Comparison of ENCODE assay signal across 36 cellular contexts in genomic region chr3:185162634-185163033, GRCh38. TPM values are rescaled to one million over a fixed set of nuclear protein-coding genes. Genes with fewer than 3 reads are reported as not detected.
"Had no signal": no experiment of that assay in that cellular context is flagged by ENCODE, and none has a peak within 500 bp of the region (broad histone marks: within the 10 kb centered on the region; RNA-seq: fewer than 3 reads in every experiment).

No MANE protein-coding gene starts in this region.

- H3K27ac ChIP-seq: adrenal gland, body of pancreas, brain microvascular endothelial cell, breast epithelium, VCaP had no signal

- H3K9me3 ChIP-seq: adrenal gland, body of pancreas, breast epithelium had no signal

- DNase-seq: activated B cell treated with CpG ODN at 0.5 μM for 24 hours; activated CD4-positive, alpha-beta memory T cell treated with anti-CD3 and anti-CD28 coated beads for 36 hours; activated CD4-positive, alpha-beta T cell treated with anti-CD3 and anti-CD28 coated beads for 4 hours; activated CD4-positive, alpha-beta T cell treated with anti-CD3 and anti-CD28 coated beads, Interleukin-2, amount 10 ng/mL, durations not matched to agents 24 days and 14 days; activated CD4-positive, alpha-beta T cell treated with anti-CD3 and anti-CD28 coated beads, Interleukin-2, amount 50 U/mL, for 1 hour; activated CD4-positive, alpha-beta T cell treated with anti-CD3 and anti-CD28 coated beads, Interleukin-2, amount 50 U/mL, for 4 hours; activated CD4-positive, CD25-positive, alpha-beta regulatory T cell treated with anti-CD3 and anti-CD28 coated beads, Interleukin-2, amount 50 U/mL, for 72 hours; activated CD8-positive, alpha-beta memory T cell treated with anti-CD3 and anti-CD28 coated beads, Interleukin-2, amount 50 U/mL, for 4 hours; activated CD8-positive, alpha-beta T cell treated with anti-CD3 and anti-CD28 coated beads for 36 hours; activated effector memory CD4-positive, alpha-beta T cell treated with anti-CD3 and anti-CD28 coated beads, Interleukin-2, amount 50 U/mL, for 16 hours; activated gamma-delta T cell treated with Interleukin-2 at 50 U/mL for 16 hours; activated naive CD4-positive, alpha-beta T cell; activated naive CD4-positive, alpha-beta T cell treated with anti-CD3 and anti-CD28 coated beads for 36 hours; activated naive CD4-positive, alpha-beta T cell treated with anti-CD3 and anti-CD28 coated beads, Interleukin-2, amount 50 U/mL, for 16 hours; activated naive CD8-positive, alpha-beta T cell treated with anti-CD3 and anti-CD28 coated beads for 36 hours; activated T-cell treated with anti-CD3 and anti-CD28 coated beads for 4 hours; activated T-cell treated with anti-CD3 and anti-CD28 coated beads, Interleukin-2, amount 50 U/mL, for 24 hours; activated T-cell treated with anti-CD3 and anti-CD28 coated beads, Interleukin-2, amount 50 U/mL, for 48 hours; adrenal gland; amniotic stem cell; aorta; body of pancreas; brain microvascular endothelial cell; central memory CD4-positive, alpha-beta T cell; T-helper 1 cell; T-helper 2 cell; T-helper 9 cell had no signal

- FAIRE-seq: astrocyte, TTC549 had no signal

- H3K27ac Mint-ChIP-seq: activated B cell treated with CpG ODN at 0.5 μM for 24 hours; activated CD4-positive, alpha-beta memory T cell treated with anti-CD3 and anti-CD28 coated beads for 36 hours; activated CD4-positive, alpha-beta T cell treated with anti-CD3 and anti-CD28 coated beads, Interleukin-2, amount 10 ng/mL, durations not matched to agents 24 days and 14 days; activated CD8-positive, alpha-beta T cell treated with anti-CD3 and anti-CD28 coated beads for 36 hours; activated naive CD4-positive, alpha-beta T cell treated with anti-CD3 and anti-CD28 coated beads for 36 hours; activated naive CD4-positive, alpha-beta T cell treated with anti-CD3 and anti-CD28 coated beads, Interleukin-2, amount 50 U/mL, for 72 hours; activated naive CD8-positive, alpha-beta T cell treated with anti-CD3 and anti-CD28 coated beads for 36 hours; activated T-cell treated with anti-CD3 and anti-CD28 coated beads, Interleukin-2, amount 50 U/mL, for 24 hours; activated T-helper 1 cell treated with anti-CD3 and anti-CD28 coated beads, Interleukin-12 subunit alpha, Interleukin-12 subunit beta, Interleukin-2, Interleukin-4 antibody, amounts not matched to agents 30 ng/mL and 10 ng/mL and 1 ng/mL, durations not matched to agents 14 hours and 24 hours and 36 hours; activated T-helper 17 cell treated with anti-CD3 and anti-CD28 coated beads, Interleukin-2, amount 50 U/mL, for 72 hours; T-helper 1 cell treated with Interleukin-12 subunit alpha and Interleukin-12 subunit beta and Interleukin-4 antibody, amounts not matched to agents 30 μg/mL and 1 μg/mL, for 36 hours; T-helper 2 cell treated with Interferon-gamma antibody and Interleukin-4, amounts not matched to agents 5 μg/mL and 100 μg/mL, for 36 hours had no signal

- H3K9me3 Mint-ChIP-seq: activated B cell treated with CpG ODN at 0.5 μM for 24 hours; activated CD4-positive, alpha-beta memory T cell treated with anti-CD3 and anti-CD28 coated beads for 36 hours; activated CD4-positive, alpha-beta T cell treated with anti-CD3 and anti-CD28 coated beads, Interleukin-2, amount 10 ng/mL, durations not matched to agents 24 days and 14 days; activated CD8-positive, alpha-beta T cell treated with anti-CD3 and anti-CD28 coated beads for 36 hours; activated naive CD4-positive, alpha-beta T cell treated with anti-CD3 and anti-CD28 coated beads for 36 hours; activated naive CD4-positive, alpha-beta T cell treated with anti-CD3 and anti-CD28 coated beads, Interleukin-2, amount 50 U/mL, for 72 hours; activated naive CD8-positive, alpha-beta T cell treated with anti-CD3 and anti-CD28 coated beads for 36 hours; activated T-cell treated with anti-CD3 and anti-CD28 coated beads, Interleukin-2, amount 50 U/mL, for 24 hours; activated T-helper 1 cell treated with anti-CD3 and anti-CD28 coated beads, Interleukin-12 subunit alpha, Interleukin-12 subunit beta, Interleukin-2, Interleukin-4 antibody, amounts not matched to agents 30 ng/mL and 10 ng/mL and 1 ng/mL, durations not matched to agents 14 hours and 24 hours and 36 hours; activated T-helper 17 cell treated with anti-CD3 and anti-CD28 coated beads, Interleukin-2, amount 50 U/mL, for 72 hours; T-helper 1 cell treated with Interleukin-12 subunit alpha and Interleukin-12 subunit beta and Interleukin-4 antibody, amounts not matched to agents 30 μg/mL and 1 μg/mL, for 36 hours; T-helper 2 cell treated with Interferon-gamma antibody and Interleukin-4, amounts not matched to agents 5 μg/mL and 100 μg/mL, for 36 hours had no signal

- H3K4me1 ChIP-seq: adrenal gland, body of pancreas, breast epithelium had no signal

- ATAC-seq: activated CD8-positive, alpha-beta T cell treated with anti-CD3 and anti-CD28 coated beads for 36 hours; activated naive CD4-positive, alpha-beta T cell treated with anti-CD3 and anti-CD28 coated beads, Interleukin-2, amount 50 U/mL, for 72 hours; activated T-helper 17 cell treated with anti-CD3 and anti-CD28 coated beads, Interleukin-2, amount 50 U/mL, for 72 hours; body of pancreas had no signal

- H3K36me3 ChIP-seq: adrenal gland, brain microvascular endothelial cell, breast epithelium had no signal

- H3K27me3 ChIP-seq: adrenal gland, body of pancreas, brain microvascular endothelial cell, breast epithelium had no signal

- H3K4me3 Mint-ChIP-seq: activated B cell treated with CpG ODN at 0.5 μM for 24 hours; activated CD4-positive, alpha-beta memory T cell treated with anti-CD3 and anti-CD28 coated beads for 36 hours; activated CD4-positive, alpha-beta T cell treated with anti-CD3 and anti-CD28 coated beads, Interleukin-2, amount 10 ng/mL, durations not matched to agents 24 days and 14 days; activated CD8-positive, alpha-beta T cell treated with anti-CD3 and anti-CD28 coated beads for 36 hours; activated naive CD4-positive, alpha-beta T cell treated with anti-CD3 and anti-CD28 coated beads for 36 hours; activated naive CD8-positive, alpha-beta T cell treated with anti-CD3 and anti-CD28 coated beads for 36 hours; activated T-cell treated with anti-CD3 and anti-CD28 coated beads, Interleukin-2, amount 50 U/mL, for 24 hours; activated T-helper 1 cell treated with anti-CD3 and anti-CD28 coated beads, Interleukin-12 subunit alpha, Interleukin-12 subunit beta, Interleukin-2, Interleukin-4 antibody, amounts not matched to agents 30 ng/mL and 10 ng/mL and 1 ng/mL, durations not matched to agents 14 hours and 24 hours and 36 hours; activated T-helper 17 cell treated with anti-CD3 and anti-CD28 coated beads, Interleukin-2, amount 50 U/mL, for 72 hours; T-helper 1 cell treated with Interleukin-12 subunit alpha and Interleukin-12 subunit beta and Interleukin-4 antibody, amounts not matched to agents 30 μg/mL and 1 μg/mL, for 36 hours; T-helper 2 cell treated with Interferon-gamma antibody and Interleukin-4, amounts not matched to agents 5 μg/mL and 100 μg/mL, for 36 hours had no signal

- H3K4me1 Mint-ChIP-seq: activated B cell treated with CpG ODN at 0.5 μM for 24 hours; activated CD4-positive, alpha-beta T cell treated with anti-CD3 and anti-CD28 coated beads, Interleukin-2, amount 10 ng/mL, durations not matched to agents 24 days and 14 days; activated naive CD8-positive, alpha-beta T cell treated with anti-CD3 and anti-CD28 coated beads for 36 hours; activated T-helper 17 cell treated with anti-CD3 and anti-CD28 coated beads, Interleukin-2, amount 50 U/mL, for 72 hours had no signal

- H3K4me3 ChIP-seq: adrenal gland, body of pancreas, breast epithelium had no signal

- H3K36me3 Mint-ChIP-seq: activated CD4-positive, alpha-beta memory T cell treated with anti-CD3 and anti-CD28 coated beads for 36 hours; activated naive CD4-positive, alpha-beta T cell treated with anti-CD3 and anti-CD28 coated beads, Interleukin-2, amount 50 U/mL, for 72 hours; activated naive CD8-positive, alpha-beta T cell treated with anti-CD3 and anti-CD28 coated beads for 36 hours had no signal

RNA-seq across cellular contexts. Expression of gene C3orf70, which starts 9.8 kb away (rescaled TPM):
- total RNA-seq: activated B cell treated with CpG ODN at 0.5 μM for 24 hours; activated CD4-positive, alpha-beta memory T cell treated with anti-CD3 and anti-CD28 coated beads for 36 hours; activated naive CD4-positive, alpha-beta T cell treated with anti-CD3 and anti-CD28 coated beads for 36 hours had no signal
